In genomic region chr17:30236807-30237206, GRCh38 we compare ENCODE assay signal across 8 cellular contexts. TPM values are rescaled to one million over a fixed set of nuclear protein-coding genes. Genes with fewer than 3 reads are reported as not detected.
DNase-seq lines count a peak whose midpoint lies in the region; ATAC-seq lines count a peak whose summit lies in the region.

No MANE protein-coding gene starts in this region.

- peak overlapping the region; percentile 40 for H3K4me2 ChIP-seq in mesenchymal stem cell (ENCODE audit: low read length, poor library complexity, severe bottlenecking)

- no peak overlapping the region for H2BK15ac ChIP-seq in mesenchymal stem cell (ENCODE audit: low read depth, poor library complexity, severe bottlenecking)

- intact Hi-C loops in activated CD4-positive, alpha-beta T cell treated with anti-CD3 and anti-CD28 coated beads for 36 hours (cut with DNase I, micrococcal nuclease) = loop anchor here (2.0 to 5.0 kb wide), 3 partner anchors 100 to 132 kb away; no protein-coding TSS in a partner anchor

- H3K79me1 ChIP-seq in mesenchymal stem cell (replicated peaks; ENCODE audit: low read length, poor library complexity, severe bottlenecking) = no peaks in the 10 kb centered on the region

- peak overlapping the region; percentile 45 for H3K9ac ChIP-seq in mesenchymal stem cell (ENCODE audit: low read length)

- H3K27ac ChIP-seq in mesenchymal stem cell (ENCODE audit: low read length, poor library complexity, severe bottlenecking) = no peak overlapping the region

- peaks cover 11% of the 10 kb centered on the region for H3K4me1 Mint-ChIP-seq in activated CD4-positive, alpha-beta T cell treated with anti-CD3 and anti-CD28 coated beads for 36 hours
- peaks cover 13 to 26% of the 10 kb centered on the region in 2 donors for H3K4me1 Mint-ChIP-seq in effector memory CD8-positive, alpha-beta T cell (ENCODE audit: low read depth in 2 of 2)

- no peak overlapping the region for H4K91ac ChIP-seq in mesenchymal stem cell (ENCODE audit: low read length)

- H2AK5ac ChIP-seq in mesenchymal stem cell (ENCODE audit: low read length, severe bottlenecking) = no peak overlapping the region

- H3K4me3 ChIP-seq in mesenchymal stem cell (ENCODE audit: insufficient read depth in 1 of 2, low read depth in 1 of 2, low read length in 2 of 2) = peak overlapping the region in 1 of 2 experiments; percentile 53

- no peak overlapping the region for H2BK5ac ChIP-seq in mesenchymal stem cell (ENCODE audit: low read depth, low read length, poor library complexity, severe bottlenecking)

- CTCF ChIA-PET in activated CD4-positive, alpha-beta T cell treated with anti-CD3 and anti-CD28 coated beads for 36 hours (lab: Charles Lee) = interaction anchor here (0.8 to 1.9 kb wide), 6 partner anchors 8 to 132 kb away, joined by 3 to 11 read pairs (median 4); no protein-coding TSS in a partner anchor

- H3K36me3 ChIP-seq in mesenchymal stem cell (ENCODE audit: control insufficient read depth in 1 of 2, insufficient read depth in 2 of 2, low read depth in 1 of 2, low read length in 2 of 2) = no peaks in the 10 kb centered on the region

- H3K4me1 ChIP-seq in mesenchymal stem cell (ENCODE audit: control insufficient read depth, insufficient read depth, low read depth, low read length) = peaks cover 29% of the 10 kb centered on the region

- ATAC-seq in activated CD4-positive, alpha-beta T cell treated with anti-CD3 and anti-CD28 coated beads for 36 hours = no peak
- ATAC-seq in effector memory CD8-positive, alpha-beta T cell (replicated peaks) = no peak
- no peak for ATAC-seq in GM21825 (IDR thresholded peaks at IDR 0.05; ENCODE audit: unreplicated experiment)
- no peak for ATAC-seq in HG02973 (IDR thresholded peaks at IDR 0.05; ENCODE audit: unreplicated experiment)

- H3K27me3 ChIP-seq in mesenchymal stem cell (ENCODE audit: control insufficient read depth in 1 of 2, insufficient read depth in 1 of 2, low read length in 2 of 2) = peaks cover 63 to 70% of the 10 kb centered on the region in 2 experiments

- POLR2A ChIA-PET in activated CD4-positive, alpha-beta T cell treated with anti-CD3 and anti-CD28 coated beads for 36 hours (lab: Charles Lee) = no interaction called here

- H3K9me3 Mint-ChIP-seq in activated CD4-positive, alpha-beta T cell treated with anti-CD3 and anti-CD28 coated beads for 36 hours (ENCODE audit: low read depth) = no peaks in the 10 kb centered on the region
- H3K9me3 Mint-ChIP-seq in effector memory CD8-positive, alpha-beta T cell = no peaks in the 10 kb centered on the region

- no peak overlapping the region for H4K8ac ChIP-seq in mesenchymal stem cell (ENCODE audit: low read length)

- H3K4me3 Mint-ChIP-seq in activated CD4-positive, alpha-beta T cell treated with anti-CD3 and anti-CD28 coated beads for 36 hours = no peak overlapping the region
- peak overlapping the region; percentile 73 to 74 for H3K4me3 Mint-ChIP-seq in effector memory CD8-positive, alpha-beta T cell

- no peaks in the 10 kb centered on the region for H3K9me3 ChIP-seq in mesenchymal stem cell (ENCODE audit: control insufficient read depth, low read length)

- H3K23ac ChIP-seq in mesenchymal stem cell (ENCODE audit: low read length in 2 of 2) = peak overlapping the region in 1 of 2 experiments; percentile 60

- peaks cover 59% of the 10 kb centered on the region for H3K27me3 Mint-ChIP-seq in activated CD4-positive, alpha-beta T cell treated with anti-CD3 and anti-CD28 coated beads for 36 hours
- peaks cover 59 to 75% of the 10 kb centered on the region in 2 donors for H3K27me3 Mint-ChIP-seq in effector memory CD8-positive, alpha-beta T cell

- DNase-seq in activated CD4-positive, alpha-beta T cell treated with anti-CD3 and anti-CD28 coated beads for 36 hours = peak; percentile 55
- DNase-seq in activated CD4-positive, alpha-beta T cell treated with anti-CD3 and anti-CD28 coated beads, Interleukin-2, amount 50 U/mL, for 4 hours = no peak
- DNase-seq in OCI-M1 (lab: John Stamatoyannopoulos, UW) (peak; percentile 58), mesenchymal stem cell (peak; percentile 41), NCI-H2171 (lab: John Stamatoyannopoulos, UW) (no peak)
- no peak for DNase-seq in effector memory CD8-positive, alpha-beta T cell

- WGBS in mesenchymal stem cell = 3% methylated on average over 12 of the region's 20 CpGs

- no peaks in the 10 kb centered on the region for H3K36me3 Mint-ChIP-seq in activated CD4-positive, alpha-beta T cell treated with anti-CD3 and anti-CD28 coated beads for 36 hours (ENCODE audit: low read depth)
- H3K36me3 Mint-ChIP-seq in effector memory CD8-positive, alpha-beta T cell (ENCODE audit: insufficient read depth) = no peaks in the 10 kb centered on the region

- no peak overlapping the region for H3K27ac Mint-ChIP-seq in activated CD4-positive, alpha-beta T cell treated with anti-CD3 and anti-CD28 coated beads for 36 hours
- H3K27ac Mint-ChIP-seq in effector memory CD8-positive, alpha-beta T cell = no peak overlapping the region

- H3K18ac ChIP-seq in mesenchymal stem cell (ENCODE audit: low read depth in 1 of 2, low read length in 2 of 2) = no peak overlapping the region

- H2BK12ac ChIP-seq in mesenchymal stem cell (ENCODE audit: low read length in 2 of 2) = no peak overlapping the region

- no peak overlapping the region for H2BK120ac ChIP-seq in mesenchymal stem cell (ENCODE audit: low read depth, low read length)

- no peak overlapping the region for H3K4ac ChIP-seq in mesenchymal stem cell (ENCODE audit: low read depth in 1 of 2, low read length in 2 of 2)

- H3K14ac ChIP-seq in mesenchymal stem cell (ENCODE audit: low read length in 2 of 2) = no peak overlapping the region

- H2AFZ ChIP-seq in mesenchymal stem cell (ENCODE audit: low read depth, low read length) = no peak overlapping the region

RNA-seq across cellular contexts. Expression of gene SLC6A4, which starts 1.3 kb away (rescaled TPM):
- total RNA-seq in activated CD4-positive, alpha-beta T cell treated with anti-CD3 and anti-CD28 coated beads for 36 hours = not detected
- not detected for polyA plus RNA-seq in mesenchymal stem cell (2013, experiment 1 of 2)
- polyA plus RNA-seq in mesenchymal stem cell (2013, experiment 2 of 2) = 0.01 TPM

RNA-seq across cellular contexts. Expression of gene BLMH, which starts 54.9 kb away (rescaled TPM):
- 10 to 100 TPM; 54.3 to 74.5 TPM for total RNA-seq in activated CD4-positive, alpha-beta T cell treated with anti-CD3 and anti-CD28 coated beads for 36 hours
- 19.7 TPM for polyA plus RNA-seq in mesenchymal stem cell (2013, experiment 1 of 2)
- 20.0 TPM for polyA plus RNA-seq in mesenchymal stem cell (2013, experiment 2 of 2)

Comparison
In these comparisons a context has a peak if more than half of its experiments do, and no peak if none do; other contexts are left out.
1. DNase-seq: peak in activated CD4-positive, alpha-beta T cell treated with anti-CD3 and anti-CD28 coated beads for 36 hours (single experiment), OCI-M1 (single experiment) and mesenchymal stem cell (single experiment); none in activated CD4-positive, alpha-beta T cell treated with anti-CD3 and anti-CD28 coated beads, Interleukin-2, amount 50 U/mL, for 4 hours (0 of 2), effector memory CD8-positive, alpha-beta T cell (0 of 3) and NCI-H2171 (single experiment).